In genomic region chr15:25690673-25691543, GRCh38 we compare ENCODE assay signal across 13 cellular contexts.
DNase-seq lines count a peak whose midpoint lies in the region; ATAC-seq and TF ChIP-seq lines count a peak whose summit lies in the region.
"Had no signal": no experiment of that assay in that cellular context is flagged by ENCODE, and none has a peak within 500 bp of the region (broad histone marks: within the 10 kb centered on the region; RNA-seq: fewer than 3 reads in every experiment).

No MANE protein-coding gene starts in this region.

- TF ChIP-seq POLR2A in esophagus squamous epithelium (IDR thresholded peaks at IDR 0.05), result no peak

- H3K36me3 ChIP-seq in thoracic aorta (peaks cover 49% of the 10 kb centered on the region), esophagus squamous epithelium (peaks cover 0 to 18% (median 0%) of the 10 kb centered on the region in 3 donors)
- H3K36me3 ChIP-seq: neutrophil had no signal

- no peaks in the 10 kb centered on the region for H3K27me3 ChIP-seq in thoracic aorta (replicated peaks; ENCODE audit: insufficient read depth)
- no peaks in the 10 kb centered on the region for H3K27me3 ChIP-seq in esophagus squamous epithelium
- H3K27me3 ChIP-seq: neutrophil had no signal

- H3K27ac ChIP-seq in thoracic aorta (peak overlapping the region; percentile 68 to 86), esophagus squamous epithelium (no peak overlapping the region)
- H3K27ac ChIP-seq: neutrophil had no signal

- TF ChIP-seq CTCF in astrocyte of the cerebellum (IDR thresholded peaks at IDR 0.05; ENCODE audit: low read depth, low read length, missing control alignments), result no peak
- TF ChIP-seq CTCF in thoracic aorta (IDR thresholded peaks at IDR 0.05), result no peak
- no peak for TF ChIP-seq CTCF in esophagus squamous epithelium (IDR thresholded peaks at IDR 0.05)

- H3K9me3 ChIP-seq in thoracic aorta (no peaks in the 10 kb centered on the region), esophagus squamous epithelium (no peaks in the 10 kb centered on the region)
- H3K9me3 ChIP-seq: neutrophil had no signal

- ATAC-seq in thoracic aorta (ENCODE audit: insufficient number of reproducible peaks, low FRiP score, low read depth), result peak; percentile 87
- ATAC-seq: stimulated activated memory B cell treated with anti-CD40 and anti-IgM and Interleukin-4, amounts not matched to agents 10 μg/mL and 1 μg/mL and 100 μg/mL, for 72 hours had no signal

- in situ Hi-C loops in astrocyte of the cerebellum (cut with HindIII; ENCODE audit: low sequenced_read_pairs), result no loop called here

- WGBS in esophagus squamous epithelium, 2 donors, result 58 to 65% methylated on average over 18 of the region's 18 CpGs

- H3K4me1 ChIP-seq in thoracic aorta (ENCODE audit: control insufficient read depth in 1 of 2, low read depth in 2 of 2) (peaks cover 7 to 45% of the 10 kb centered on the region in 2 donors), esophagus squamous epithelium (peaks cover 0 to 13% (median 3%) of the 10 kb centered on the region in 3 donors)

- DNase-seq in HK-2 (ENCODE audit: unreplicated experiment) (peak; percentile 15), astrocyte of the cerebellum (ENCODE audit: low read depth) (peak; percentile 58), iris pigment epithelial cell (ENCODE audit: low read depth) (peak; percentile 31), thoracic aorta (ENCODE audit: low spot score) (no peak), NCI-H2107 (lab: John Stamatoyannopoulos, UW) (no peak), esophagus squamous epithelium (lab: John Stamatoyannopoulos, UW) (no peak), NCI-H146 (lab: John Stamatoyannopoulos, UW) (no peak), hippocampal formation (lab: John Stamatoyannopoulos, UW) (no peak)
- DNase-seq: erythroblast, left cardiac atrium, SHP77 treated with DMSO at 0.1 percent for 48 hours had no signal

- intact Hi-C loops in esophagus squamous epithelium (cut with DNase I), result loop anchor here (10.0 kb wide), 1 partner anchor 244 kb away; no protein-coding TSS in a partner anchor

- H3K4me3 ChIP-seq in astrocyte of the cerebellum (ENCODE audit: low read depth, low read length) (no peak overlapping the region), thoracic aorta (no peak overlapping the region), esophagus squamous epithelium (no peak overlapping the region)

Comparison
In these comparisons a context has a peak if more than half of its experiments do, and no peak if none do; other contexts are left out.
1. DNase-seq: peak in HK-2 (single experiment), astrocyte of the cerebellum (single experiment) and iris pigment epithelial cell (single experiment); none in thoracic aorta (single experiment), NCI-H2107 (single experiment), esophagus squamous epithelium (single experiment), NCI-H146 (single experiment) and hippocampal formation (0 of 2).
2. H3K27ac ChIP-seq: peak in thoracic aorta (2 of 2); none in esophagus squamous epithelium (0 of 4).